7 cellular contexts compared by ENCODE assay signal in the genomic region with DNA sequence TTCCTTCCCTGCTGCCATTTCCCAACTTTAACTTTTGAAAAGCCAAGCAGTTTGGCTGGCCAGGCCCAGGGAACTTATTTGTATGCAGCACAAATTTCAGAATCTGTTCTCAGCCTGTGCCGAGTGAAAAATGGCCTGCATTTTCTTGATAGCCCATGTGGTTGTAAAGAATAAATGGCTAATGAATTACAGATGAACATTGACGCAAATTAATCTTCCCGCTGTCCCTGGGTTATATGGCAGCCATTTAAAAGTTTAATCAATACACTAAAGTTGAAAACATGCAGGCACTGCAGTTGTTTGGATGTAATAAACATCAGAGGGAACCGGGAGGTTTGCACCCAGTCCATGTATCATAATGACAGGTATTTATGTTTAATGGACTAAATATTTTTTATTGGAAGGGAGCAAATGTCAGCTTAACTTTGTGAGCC.
"Had no signal": no experiment of that assay in that cellular context is flagged by ENCODE, and none has a peak within 500 bp of the region (broad histone marks: within the 10 kb centered on the region; RNA-seq: fewer than 3 reads in every experiment).

No MANE protein-coding gene starts in this region.

- DNase-seq: activated B cell treated with CpG ODN at 0.5 μM for 24 hours; activated CD4-positive, alpha-beta T cell treated with anti-CD3 and anti-CD28 coated beads, Interleukin-2, amount 50 U/mL, for 1 hour; activated naive CD4-positive, alpha-beta T cell treated with anti-CD3 and anti-CD28 coated beads, Interleukin-2, amount 50 U/mL, for 16 hours; SHP77 treated with DMSO at 0.1 percent for 48 hours; stimulated activated CD4-positive, alpha-beta T cell treated with anti-CD3 and anti-CD28 coated beads, Interleukin-4, amount 100 ng/mL, for 1 hour had no signal

- H3K4me1 ChIP-seq: tibial nerve had no signal

- H3K4me3 ChIP-seq: tibial nerve had no signal

- H3K36me3 ChIP-seq: tibial nerve had no signal

- H3K27ac ChIP-seq: tibial nerve had no signal

- H3K27me3 ChIP-seq: tibial nerve had no signal

- FAIRE-seq: colon had no signal
